20 cellular contexts compared by ENCODE assay signal in the genomic region with DNA sequence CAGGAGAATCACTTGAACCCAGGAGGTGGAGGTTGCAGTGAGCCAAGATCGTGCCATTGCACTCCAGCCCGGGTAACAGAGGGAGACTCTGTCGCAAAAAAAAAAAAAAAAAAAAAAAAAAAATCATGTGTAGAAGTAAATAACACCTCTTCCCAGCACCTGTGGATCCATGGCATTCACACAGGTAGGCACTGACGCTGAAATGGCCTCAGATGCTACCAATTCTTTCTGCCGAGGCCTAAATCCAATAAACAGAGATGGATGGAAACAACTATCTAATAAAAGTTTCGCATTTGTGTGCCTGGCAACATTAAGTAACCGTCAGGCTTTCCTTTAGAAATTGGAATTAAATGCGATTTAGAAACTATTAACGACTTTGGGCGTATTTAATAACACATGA. TPM values are rescaled to one million over a fixed set of nuclear protein-coding genes. Genes with fewer than 3 reads are reported as not detected.
A peak's percentile ranks its signal among the peaks of the same experiment; 100 is the strongest.
DNase-seq lines count a peak whose midpoint lies in the region; ATAC-seq and TF ChIP-seq lines count a peak whose summit lies in the region.
"Had no signal": no experiment of that assay in that cellular context is flagged by ENCODE, and none has a peak within 500 bp of the region (broad histone marks: within the 10 kb centered on the region; RNA-seq: fewer than 3 reads in every experiment).

No MANE protein-coding gene starts in this region.

- H3K4me3 ChIP-seq in H7 (ENCODE audit: insufficient read depth, low read depth, low read length) (peak overlapping the region; percentile 70), iPS-18a (ENCODE audit: low read length) (peak overlapping the region; percentile 95), heart left ventricle (no peak overlapping the region), upper lobe of right lung (no peak overlapping the region)
- H3K4me3 ChIP-seq: SK-N-MC had no signal

- H3K9me3 ChIP-seq in iPS-18a (ENCODE audit: control insufficient read depth, low read depth, low read length) (no peaks in the 10 kb centered on the region), heart left ventricle (no peaks in the 10 kb centered on the region), upper lobe of right lung (no peaks in the 10 kb centered on the region)
- H3K9me3 ChIP-seq: BE2C had no signal

- H3K9ac ChIP-seq in iPS-18a (ENCODE audit: low read length), result peak overlapping the region; percentile 69

- peaks cover 58% of the 10 kb centered on the region for H3K4me1 ChIP-seq in iPS-18a (ENCODE audit: control insufficient read depth, low read depth, low read length)
- H3K4me1 ChIP-seq in heart left ventricle, result peaks cover 0 to 13% (median 3%) of the 10 kb centered on the region in 12 donors
- H3K4me1 ChIP-seq in upper lobe of right lung, result peaks cover 4% of the 10 kb centered on the region
- H3K4me1 ChIP-seq: BE2C had no signal

- CTCF ChIA-PET in WTC11 (lab: Charles Lee), result interaction anchor here (0.6 to 6.1 kb wide), 11 partner anchors 9 to 292 kb away, joined by 3 to 55 read pairs (median 6); no protein-coding TSS in a partner anchor

- TF ChIP-seq CTCF in WTC11 (IDR thresholded peaks at IDR 0.05) (no peak), osteocyte (IDR thresholded peaks at IDR 0.05) (no peak), heart left ventricle (IDR thresholded peaks at IDR 0.05) (no peak), upper lobe of right lung (IDR thresholded peaks at IDR 0.05) (no peak)

- H3K27ac ChIP-seq in iPS-18a (ENCODE audit: low read length) (peak overlapping the region; percentile 81), heart left ventricle (no peak overlapping the region), upper lobe of right lung (no peak overlapping the region)
- H3K27ac ChIP-seq: SK-N-MC had no signal

- H3K36me3 Mint-ChIP-seq in WTC11 (peaks cover 40% of the 10 kb centered on the region), osteocyte (ENCODE audit: unreplicated experiment) (no peaks in the 10 kb centered on the region)
- H3K36me3 Mint-ChIP-seq: CD4-positive, CD25-positive, alpha-beta regulatory T cell had no signal

- POLR2A ChIA-PET in WTC11 (lab: Charles Lee), result interaction anchor here (0.7 to 5.3 kb wide), 14 partner anchors 10 to 95 kb away, joined by 3 to 41 read pairs (median 4); a partner anchor contains a TSS

- H3K27me3 ChIP-seq in H7 (ENCODE audit: control insufficient read depth, insufficient read depth, low read length), result no peaks in the 10 kb centered on the region
- H3K27me3 ChIP-seq in iPS-18a (ENCODE audit: control insufficient read depth, insufficient read depth, low read length), result peaks cover 31% of the 10 kb centered on the region
- peaks cover 0 to 21% (median 0%) of the 10 kb centered on the region in 9 donors for H3K27me3 ChIP-seq in heart left ventricle
- no peaks in the 10 kb centered on the region for H3K27me3 ChIP-seq in upper lobe of right lung
- H3K27me3 ChIP-seq: BE2C had no signal

- peak; percentile 42 for DNase-seq in H7
- DNase-seq in WTC11 (ENCODE audit: low spot score), result no peak
- DNase-seq in osteocyte (ENCODE audit: extremely low spot score, unreplicated experiment), result peak; percentile 60
- DNase-seq in heart left ventricle, result no peak
- no peak for DNase-seq in upper lobe of right lung
- DNase-seq in NCI-H1694 (lab: John Stamatoyannopoulos, UW), result no peak
- DNase-seq in HuH-7.5 (ENCODE audit: low spot score), result no peak
- DNase-seq: BE2C; Calu3; CD4-positive, CD25-positive, alpha-beta regulatory T cell; NCI-H1092 treated with DMSO at 0.1 percent for 48 hours; NCI-H2081 treated with DMSO at 0.1 percent for 48 hours; NCI-H510A; NCI-H748 treated with DMSO at 0.1 percent for 48 hours; SHP77 had no signal

- H3K27me3 Mint-ChIP-seq in WTC11 (ENCODE audit: low read depth) (no peaks in the 10 kb centered on the region; the same call in 1 of the 2 replicates), osteocyte (ENCODE audit: unreplicated experiment) (peaks cover 33% of the 10 kb centered on the region)

- H3K36me3 ChIP-seq in H7 (replicated peaks; ENCODE audit: control insufficient read depth, insufficient read depth, low read length), result peaks cover 21% of the 10 kb centered on the region
- peaks cover 26% of the 10 kb centered on the region for H3K36me3 ChIP-seq in iPS-18a (ENCODE audit: control insufficient read depth, low read depth, low read length)
- H3K36me3 ChIP-seq in heart left ventricle, result no peaks in the 10 kb centered on the region
- no peaks in the 10 kb centered on the region for H3K36me3 ChIP-seq in upper lobe of right lung
- H3K36me3 ChIP-seq: BE2C had no signal

- H3K9me3 Mint-ChIP-seq in WTC11 (no peaks in the 10 kb centered on the region), osteocyte (ENCODE audit: unreplicated experiment) (no peaks in the 10 kb centered on the region)

- H3K27ac Mint-ChIP-seq in WTC11 (peak overlapping the region; percentile 100), osteocyte (ENCODE audit: unreplicated experiment) (no peak overlapping the region)
- H3K27ac Mint-ChIP-seq: CD4-positive, CD25-positive, alpha-beta regulatory T cell had no signal

- H3K4me3 Mint-ChIP-seq in WTC11 (peak overlapping the region; percentile 86), osteocyte (ENCODE audit: unreplicated experiment) (no peak overlapping the region)
- H3K4me3 Mint-ChIP-seq: CD4-positive, CD25-positive, alpha-beta regulatory T cell had no signal

- no peak for TF ChIP-seq POLR2A in heart left ventricle (IDR thresholded peaks at IDR 0.05)

- 80 to 86% (median 83%) methylated on average over 10 of the region's 10 CpGs for WGBS in heart left ventricle, 4 donors

- ATAC-seq in WTC11, result no peak
- ATAC-seq in heart left ventricle, result no peak
- no peak for ATAC-seq in upper lobe of right lung

- peaks cover 66% of the 10 kb centered on the region for H3K4me1 Mint-ChIP-seq in WTC11
- H3K4me1 Mint-ChIP-seq in osteocyte (ENCODE audit: unreplicated experiment), result peaks cover 10% of the 10 kb centered on the region

- intact Hi-C loops in heart left ventricle (cut with DNase I), result loop anchor here in 2 of 10 donors (10.0 kb wide), 1 partner anchor 48 kb away; no protein-coding TSS in a partner anchor
- intact Hi-C loops in upper lobe of right lung (cut with DNase I), result no loop called here

TF ChIP-seq in WTC11, 78 proteins besides CTCF, POLR2A, EP300 and RAD21:
- TF ChIP-seq TEAD1 (CRISPR knock-in tag; IDR thresholded peaks at IDR 0.05) (no peak), CREM (CRISPR knock-in tag; IDR thresholded peaks at IDR 0.05) (0 out of 2 replicates have a peak, but pooled peaks have one; percentile 1), GTF2I (CRISPR knock-in tag; conservative IDR thresholded peaks at IDR 0.05) (no peak)

RNA-seq across cellular contexts. Expression of a gene that starts 10.3 kb away (rescaled TPM):
- 3.3 and 3.9 TPM in 2 replicates for total RNA-seq in H7 (2014; rRNA removed; shearing (Covaris generic))
- total RNA-seq in WTC11 (2021) (4.0 to 4.9 TPM (median 4.9 TPM) in 3 replicates), osteocyte (1.2 and 1.5 TPM in 2 replicates), heart left ventricle (100 to 1,000 TPM in 4 of 9 donors, 10 to 100 TPM in 5; 74.4 to 147 (median 97.3) TPM), upper lobe of right lung (2.9 TPM)
- polyA plus RNA-seq in heart left ventricle, result 10 to 100 TPM; 20.7 to 54.6 TPM
- total RNA-seq: Calu3 had no signal

RNA-seq across cellular contexts. Expression of a gene that starts 35.9 kb away (rescaled TPM):
- total RNA-seq in H7 (2014; rRNA removed; shearing (Covaris generic)), result not detected in 2 replicates
- total RNA-seq in WTC11 (2021) (0.09 to 0.14 TPM (median 0.13 TPM) in 3 replicates), osteocyte (not detected in 2 replicates), heart left ventricle (not detected), upper lobe of right lung (not detected)
- polyA plus RNA-seq in heart left ventricle, result not detected
- total RNA-seq: Calu3; CD4-positive, CD25-positive, alpha-beta regulatory T cell; H4; HT1080; RPMI7951 had no signal
- polyA plus RNA-seq: CD4-positive, CD25-positive, alpha-beta regulatory T cell had no signal

Comparison
In these comparisons a context has a peak if more than half of its experiments do, and no peak if none do; other contexts are left out.
1. DNase-seq: peak in H7 (single experiment) and osteocyte (single experiment); none in WTC11 (single experiment), heart left ventricle (0 of 5), upper lobe of right lung (single experiment), NCI-H1694 (single experiment) and HuH-7.5 (single experiment).
2. H3K4me3 ChIP-seq: peak in H7 (single experiment) and iPS-18a (single experiment); none in heart left ventricle (0 of 12) and upper lobe of right lung (single experiment).
3. RNA of a gene that starts 10.3 kb away (total RNA-seq): 74.4 to 147 TPM in heart left ventricle; 4.0 to 4.9 TPM in WTC11, 3.3 to 3.9 TPM in H7, 2.9 TPM in upper lobe of right lung (single experiment) and 1.2 to 1.5 TPM in osteocyte; every median in the first group is over 10 times any median in the second.